ENCODE assay signal across 20 cellular contexts in genomic region chr11:134640536-134640935, GRCh38.
"Had no signal": no experiment of that assay in that cellular context is flagged by ENCODE, and none has a peak within 500 bp of the region (broad histone marks: within the 10 kb centered on the region; RNA-seq: fewer than 3 reads in every experiment).

No MANE protein-coding gene starts in this region.

- H3K36me3 ChIP-seq: breast epithelium, MG63 had no signal

- H3K9me3 ChIP-seq: breast epithelium, MG63 had no signal

- H3K27ac ChIP-seq: breast epithelium, KMS-11 had no signal

- DNase-seq: activated CD4-positive, alpha-beta T cell treated with anti-CD3 and anti-CD28 coated beads, Interleukin-2, amount 10 ng/mL, durations not matched to agents 24 days and 14 days; activated CD4-positive, alpha-beta T cell treated with anti-CD3 and anti-CD28 coated beads, Interleukin-2, amount 50 U/mL, for 48 hours; activated CD4-positive, CD25-positive, alpha-beta regulatory T cell treated with anti-CD3 and anti-CD28 coated beads, Interleukin-2, amount 50 U/mL, for 72 hours; activated effector memory CD4-positive, alpha-beta T cell treated with Interleukin-2 at 50 U/mL for 16 hours; activated naive CD4-positive, alpha-beta T cell; activated T-cell treated with anti-CD3 and anti-CD28 coated beads, Interleukin-2, amount 50 U/mL, for 24 hours; central memory CD4-positive, alpha-beta T cell; NCI-H1092 treated with DMSO at 0.1 percent for 48 hours; NCI-H1417 treated with DMSO at 0.1 percent for 48 hours; NCI-H1694; NCI-H2029; NCI-H510A treated with DMSO at 0.1 percent for 48 hours; NCI-H69; SHP77 treated with DMSO at 0.1 percent for 48 hours; T-helper 17 cell; T-helper 9 cell had no signal

- H3K4me2 ChIP-seq: KMS-11 had no signal

- H3K4me1 ChIP-seq: breast epithelium had no signal

- H3K4me3 ChIP-seq: breast epithelium, MG63 had no signal

- H3K27me3 ChIP-seq: MG63 had no signal

- ATAC-seq: T-helper 17 cell, WTC11 had no signal

- H3K9ac ChIP-seq: KMS-11 had no signal
